In genomic region chr15:101188517-101189340, GRCh38 we compare ENCODE assay signal across 8 cellular contexts.
DNase-seq lines count a peak whose midpoint lies in the region; ATAC-seq, FAIRE-seq and TF ChIP-seq lines count a peak whose summit lies in the region.

No MANE protein-coding gene starts in this region.

- peak; percentile 62 for ATAC-seq in GM18858 (IDR thresholded peaks at IDR 0.05; ENCODE audit: unreplicated experiment)
- ATAC-seq in HG03095 (IDR thresholded peaks at IDR 0.05; ENCODE audit: unreplicated experiment): peak; percentile 60
- peak; percentile 84 for ATAC-seq in GM12878
- no peak for ATAC-seq in lung (ENCODE audit: insufficient read depth, low FRiP score)
- ATAC-seq in GM18873 (IDR thresholded peaks at IDR 0.05; ENCODE audit: low FRiP score, unreplicated experiment): no peak

- DNase-seq in GM12878 (ENCODE audit: low read depth, low spot score) (peak; percentile 39), lung (ENCODE audit: low spot score) (no peak), MG63 (no peak), mucosa of gallbladder (ENCODE audit: low spot score) (no peak)
- no peak for DNase-seq in stimulated activated CD8-positive, alpha-beta memory T cell treated with anti-CD3 and anti-CD28 coated beads, Interleukin-4, amount 100 ng/mL, for 48 hours

- no peak overlapping the region; the same call in 1 of the 2 replicates for H2AFZ ChIP-seq in GM12878 (ENCODE audit: control insufficient read depth, low read depth, low read length)

- POLR2A ChIA-PET in GM12878 (lab: Charles Lee): interaction anchor here (0.5 to 1.8 kb wide), 8 partner anchors 11 to 76 kb away, joined by 3 to 11 read pairs (median 4); partner anchors contain the start of gene CHSY1

- no TSS peak for BruUV-seq in GM12878 (replicated peaks; lab: Mats Ljungman, UMichigan)

- H3K9me3 ChIP-seq in GM12878 (replicated peaks; ENCODE audit: control insufficient read depth, insufficient read depth, low read length) (no peaks in the 10 kb centered on the region), lung (ENCODE audit: control insufficient read depth in 2 of 2, insufficient read depth in 1 of 2, low read length in 1 of 2) (no peaks in the 10 kb centered on the region), MG63 (no peaks in the 10 kb centered on the region)

- H3K4me1 ChIP-seq in GM12878 (ENCODE audit: control insufficient read depth, insufficient read depth, low read length) (peaks cover 17% of the 10 kb centered on the region), lung (ENCODE audit: control insufficient read depth in 2 of 2, insufficient read depth in 2 of 2, low read length in 2 of 2) (peaks cover 23 to 25% of the 10 kb centered on the region in 2 donors)

- FAIRE-seq in GM12878 (lab: Jason Lieb, UNC): no peak

- WGBS in GM12878 (ENCODE audit: insufficient coverage, insufficient replicate concordance, low lambda C conversion rate, missing lambda C conversion rate): 76% methylated on average over 28 of the region's 28 CpGs
- 71 to 85% methylated on average over 28 of the region's 28 CpGs for WGBS in lung, 2 donors

- SMC1A ChIA-PET in GM12878 (lab: Charles Lee; ENCODE audit: uncharacterized antibody, unreplicated experiment): interaction anchor here (0.6 to 3.5 kb wide), 19 partner anchors 9 to 95 kb away, joined by 3 to 24 read pairs (median 6); no protein-coding TSS in a partner anchor

- in situ Hi-C loops in GM12878 (cut with MboI): no loop called here

- RAD21 ChIA-PET in GM12878 (lab: Charles Lee; ENCODE audit: unreplicated experiment): interaction anchor here (0.7 to 3.6 kb wide), 19 partner anchors 10 to 70 kb away, joined by 3 to 26 read pairs (median 6); partner anchors contain the start of gene CHSY1

- peak in 1 of 2 experiments; percentile 76; a peak in 2 of 4 replicates for TF ChIP-seq EP300 in GM12878 (IDR thresholded peaks at IDR 0.05; ENCODE audit: borderline replicate concordance in 1 of 2, control insufficient read depth in 1 of 2, low read depth in 2 of 2, low read length in 2 of 2)

- H3K4me2 ChIP-seq in GM12878 (ENCODE audit: control insufficient read depth, insufficient read depth): peak overlapping the region; percentile 99

- TF ChIP-seq CTCF in GM12878 (IDR thresholded peaks at IDR 0.05 in 2 of 3, conservative IDR thresholded peaks at IDR 0.05 in 1 of 3; ENCODE audit: control insufficient read depth in 2 of 3, extremely low read depth in 1 of 3, insufficient read depth in 1 of 3, low read depth in 3 of 3, low read length in 3 of 3) (no peak), lung (IDR thresholded peaks at IDR 0.05; ENCODE audit: control extremely low read depth, extremely low read depth) (no peak)

- peak overlapping the region; percentile 65 for H3K4me3 ChIP-seq in GM12878
- no peak overlapping the region for H3K4me3 ChIP-seq in lung
- H3K4me3 ChIP-seq in MG63: no peak overlapping the region

- no peak for TF ChIP-seq RAD21 in GM12878 (IDR thresholded peaks at IDR 0.05; ENCODE audit: insufficient read depth, low read depth, low read length)

- TF ChIP-seq POLR2A in GM12878 (IDR thresholded peaks at IDR 0.05; ENCODE audit: low read depth, low read length): no peak

- H3K36me3 ChIP-seq in GM12878 (ENCODE audit: control insufficient read depth in 2 of 2, insufficient read depth in 2 of 2, low read length in 1 of 2) (peaks cover 5 to 7% of the 10 kb centered on the region in 2 experiments; a peak in 3 of 4 replicates), lung (ENCODE audit: control insufficient read depth in 2 of 2, insufficient read depth in 2 of 2, low read length in 2 of 2) (no peaks in the 10 kb centered on the region), MG63 (peaks cover 14% of the 10 kb centered on the region)

- H3K9ac ChIP-seq in GM12878 (ENCODE audit: control insufficient read depth, insufficient read depth, low read length): peak overlapping the region; percentile 64

- no peaks in the 10 kb centered on the region for H4K20me1 ChIP-seq in GM12878 (ENCODE audit: control insufficient read depth, insufficient read depth)

- no peaks in the 10 kb centered on the region for H3K27me3 ChIP-seq in GM12878 (replicated peaks in 1 of 2; ENCODE audit: control insufficient read depth in 2 of 2, insufficient read depth in 2 of 2, low read length in 1 of 2)
- no peaks in the 10 kb centered on the region for H3K27me3 ChIP-seq in lung (ENCODE audit: control insufficient read depth, insufficient read depth)
- H3K27me3 ChIP-seq in MG63: no peaks in the 10 kb centered on the region

- H3K27ac ChIP-seq in GM12878 (ENCODE audit: control insufficient read depth, insufficient read depth): peak overlapping the region; percentile 94
- peak overlapping the region; percentile 80 to 82 for H3K27ac ChIP-seq in lung (ENCODE audit: low read depth in 1 of 2, low read length in 1 of 2)

- H3K79me2 ChIP-seq in GM12878 (ENCODE audit: control insufficient read depth, insufficient read depth, low read length): peaks cover 58% of the 10 kb centered on the region

- intact Hi-C loops in GM12878 (cut with micrococcal nuclease; ENCODE audit: unreplicated experiment): loop anchor here (2.0 to 5.0 kb wide), 4 partner anchors 32 to 100 kb away; no protein-coding TSS in a partner anchor

- CTCF ChIA-PET in GM12878 (lab: Yijun Ruan, JAX): interaction anchor here (0.6 to 3.0 kb wide), 12 partner anchors 9 to 69 kb away, joined by 3 to 9 read pairs (median 4); no protein-coding TSS in a partner anchor

TF ChIP-seq in GM12878, 131 proteins besides CTCF, POLR2A, EP300 and RAD21 (continues in another document):
- TF ChIP-seq, protein P1, sequence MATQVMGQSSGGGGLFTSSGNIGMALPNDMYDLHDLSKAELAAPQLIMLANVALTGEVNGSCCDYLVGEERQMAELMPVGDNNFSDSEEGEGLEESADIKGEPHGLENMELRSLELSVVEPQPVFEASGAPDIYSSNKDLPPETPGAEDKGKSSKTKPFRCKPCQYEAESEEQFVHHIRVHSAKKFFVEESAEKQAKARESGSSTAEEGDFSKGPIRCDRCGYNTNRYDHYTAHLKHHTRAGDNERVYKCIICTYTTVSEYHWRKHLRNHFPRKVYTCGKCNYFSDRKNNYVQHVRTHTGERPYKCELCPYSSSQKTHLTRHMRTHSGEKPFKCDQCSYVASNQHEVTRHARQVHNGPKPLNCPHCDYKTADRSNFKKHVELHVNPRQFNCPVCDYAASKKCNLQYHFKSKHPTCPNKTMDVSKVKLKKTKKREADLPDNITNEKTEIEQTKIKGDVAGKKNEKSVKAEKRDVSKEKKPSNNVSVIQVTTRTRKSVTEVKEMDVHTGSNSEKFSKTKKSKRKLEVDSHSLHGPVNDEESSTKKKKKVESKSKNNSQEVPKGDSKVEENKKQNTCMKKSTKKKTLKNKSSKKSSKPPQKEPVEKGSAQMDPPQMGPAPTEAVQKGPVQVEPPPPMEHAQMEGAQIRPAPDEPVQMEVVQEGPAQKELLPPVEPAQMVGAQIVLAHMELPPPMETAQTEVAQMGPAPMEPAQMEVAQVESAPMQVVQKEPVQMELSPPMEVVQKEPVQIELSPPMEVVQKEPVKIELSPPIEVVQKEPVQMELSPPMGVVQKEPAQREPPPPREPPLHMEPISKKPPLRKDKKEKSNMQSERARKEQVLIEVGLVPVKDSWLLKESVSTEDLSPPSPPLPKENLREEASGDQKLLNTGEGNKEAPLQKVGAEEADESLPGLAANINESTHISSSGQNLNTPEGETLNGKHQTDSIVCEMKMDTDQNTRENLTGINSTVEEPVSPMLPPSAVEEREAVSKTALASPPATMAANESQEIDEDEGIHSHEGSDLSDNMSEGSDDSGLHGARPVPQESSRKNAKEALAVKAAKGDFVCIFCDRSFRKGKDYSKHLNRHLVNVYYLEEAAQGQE (IDR thresholded peaks at IDR 0.05; ENCODE audit: low read depth, low read length): no peak
- TF ChIP-seq, protein P2, sequence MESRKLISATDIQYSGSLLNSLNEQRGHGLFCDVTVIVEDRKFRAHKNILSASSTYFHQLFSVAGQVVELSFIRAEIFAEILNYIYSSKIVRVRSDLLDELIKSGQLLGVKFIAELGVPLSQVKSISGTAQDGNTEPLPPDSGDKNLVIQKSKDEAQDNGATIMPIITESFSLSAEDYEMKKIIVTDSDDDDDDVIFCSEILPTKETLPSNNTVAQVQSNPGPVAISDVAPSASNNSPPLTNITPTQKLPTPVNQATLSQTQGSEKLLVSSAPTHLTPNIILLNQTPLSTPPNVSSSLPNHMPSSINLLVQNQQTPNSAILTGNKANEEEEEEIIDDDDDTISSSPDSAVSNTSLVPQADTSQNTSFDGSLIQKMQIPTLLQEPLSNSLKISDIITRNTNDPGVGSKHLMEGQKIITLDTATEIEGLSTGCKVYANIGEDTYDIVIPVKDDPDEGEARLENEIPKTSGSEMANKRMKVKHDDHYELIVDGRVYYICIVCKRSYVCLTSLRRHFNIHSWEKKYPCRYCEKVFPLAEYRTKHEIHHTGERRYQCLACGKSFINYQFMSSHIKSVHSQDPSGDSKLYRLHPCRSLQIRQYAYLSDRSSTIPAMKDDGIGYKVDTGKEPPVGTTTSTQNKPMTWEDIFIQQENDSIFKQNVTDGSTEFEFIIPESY (IDR thresholded peaks at IDR 0.05): peak; percentile 62
- TF ChIP-seq PAX5 (IDR thresholded peaks at IDR 0.05; ENCODE audit: borderline replicate concordance, low read depth, low read length) (no peak), IKZF1 (conservative IDR thresholded peaks at IDR 0.05) (0 out of 2 replicates have a peak, but pooled peaks have one; percentile 5), JUND (IDR thresholded peaks at IDR 0.05; ENCODE audit: low read depth, low read length) (peak; percentile 67), TCF7 (IDR thresholded peaks at IDR 0.05; ENCODE audit: borderline replicate concordance) (0 out of 2 replicates have a peak, but pooled peaks have one; percentile 45)

Comparison
In these comparisons a context has a peak if more than half of its experiments do, and no peak if none do; other contexts are left out.
1. ATAC-seq: peak in GM18858 (single experiment), HG03095 (single experiment) and GM12878 (single experiment); none in lung (single experiment) and GM18873 (single experiment).